In the genomic region with DNA sequence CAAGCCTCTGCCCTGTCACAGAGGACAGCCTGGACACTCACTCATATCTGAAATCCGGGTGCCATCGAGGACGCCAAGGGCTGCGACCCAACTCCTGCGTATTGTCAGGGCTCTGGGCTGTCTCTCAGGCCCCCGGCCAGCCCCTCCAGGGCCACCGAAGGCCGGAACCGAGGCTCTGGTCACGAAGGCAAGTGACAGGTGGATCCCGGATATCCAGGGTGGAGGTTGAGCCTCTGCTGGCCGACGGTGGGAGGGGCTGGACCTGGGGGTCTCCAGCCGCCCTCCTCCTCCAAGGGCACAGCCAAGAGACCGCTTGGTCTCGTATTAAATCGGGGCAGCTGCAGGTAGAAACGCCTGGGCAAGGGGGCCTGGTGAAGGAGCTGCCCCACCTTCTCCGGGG, we compare ENCODE assay signal across 18 cellular contexts. TPM values are rescaled to one million over a fixed set of nuclear protein-coding genes. Genes with fewer than 3 reads are reported as not detected.
"Had no signal": no experiment of that assay in that cellular context is flagged by ENCODE, and none has a peak within 500 bp of the region (broad histone marks: within the 10 kb centered on the region; RNA-seq: fewer than 3 reads in every experiment).

No MANE protein-coding gene starts in this region.

- H3K9me3 ChIP-seq: adrenal gland, psoas muscle, thyroid gland, vagina had no signal

- H3K27me3 Mint-ChIP-seq: activated naive CD4-positive, alpha-beta T cell treated with anti-CD3 and anti-CD28 coated beads, Interleukin-2, amount 10 ng/mL, durations not matched to agents 7 days and 5 days had no signal

- H3K27ac Mint-ChIP-seq: activated naive CD4-positive, alpha-beta T cell treated with anti-CD3 and anti-CD28 coated beads, Interleukin-2, amount 10 ng/mL, durations not matched to agents 7 days and 5 days; nephron had no signal

- H3K36me3 ChIP-seq: thyroid gland had no signal

- DNase-seq: activated CD4-positive, alpha-beta T cell treated with anti-CD3 and anti-CD28 coated beads, Interleukin-2, amount 50 U/mL, for 48 hours; activated CD4-positive, CD25-positive, alpha-beta regulatory T cell treated with anti-CD3 and anti-CD28 coated beads, Interleukin-2, amount 50 U/mL, for 72 hours; activated naive CD4-positive, alpha-beta T cell treated with anti-CD3 and anti-CD28 coated beads, Interleukin-2, amount 10 ng/mL, durations not matched to agents 7 days and 5 days; activated T-cell treated with anti-CD3 and anti-CD28 coated beads, Interleukin-2, amount 50 U/mL, for 48 hours; adrenal gland; central memory CD4-positive, alpha-beta T cell; cortex of kidney; left cardiac atrium; psoas muscle; stimulated activated CD8-positive, alpha-beta memory T cell treated with anti-CD3 and anti-CD28 coated beads, Interleukin-4, amount 100 ng/mL, for 48 hours; T-helper 9 cell; thyroid gland had no signal

- H3K4me3 ChIP-seq: adrenal gland, psoas muscle, thyroid gland, vagina had no signal

- H3K27me3 ChIP-seq: adrenal gland, thyroid gland, vagina had no signal

- H3K27ac ChIP-seq: psoas muscle, thyroid gland, vagina had no signal

- ATAC-seq: left cardiac atrium, psoas muscle had no signal

- H3K4me3 Mint-ChIP-seq: activated naive CD4-positive, alpha-beta T cell treated with anti-CD3 and anti-CD28 coated beads, Interleukin-2, amount 10 ng/mL, durations not matched to agents 7 days and 5 days; nephron had no signal

- H3K9me3 Mint-ChIP-seq: activated naive CD4-positive, alpha-beta T cell treated with anti-CD3 and anti-CD28 coated beads, Interleukin-2, amount 10 ng/mL, durations not matched to agents 7 days and 5 days; nephron had no signal

RNA-seq across cellular contexts. Expression of a gene that starts 17.9 kb away (rescaled TPM):
- total RNA-seq: lung microvascular endothelial cell, osteoblast, thyroid gland, vagina had no signal

RNA-seq across cellular contexts. Expression of a gene that starts 37.6 kb away (rescaled TPM):
- total RNA-seq: glomerular endothelial cell, left cardiac atrium, lung microvascular endothelial cell, osteoblast, thyroid gland, vagina had no signal
- polyA plus RNA-seq: esophagus had no signal
